ENCODE assay signal across 1 cellular context in genomic region chr9:132239999-132240859, GRCh38.
TF ChIP-seq lines count a peak whose summit lies in the region.

No MANE protein-coding gene starts in this region.

TF ChIP-seq in IMR-90, 13 proteins besides CTCF, POLR2A, EP300 and RAD21 (continued from another document):
- TF ChIP-seq NFE2L2 (IDR thresholded peaks at IDR 0.05; ENCODE audit: low read depth, low read length) (no peak), FOS (IDR thresholded peaks at IDR 0.05; ENCODE audit: low read depth, low read length) (no peak), MXI1 (IDR thresholded peaks at IDR 0.05; ENCODE audit: borderline replicate concordance, low read depth, low read length) (no peak), SMC3 (IDR thresholded peaks at IDR 0.05; ENCODE audit: low read depth, low read length) (no peak), CHD1 (IDR thresholded peaks at IDR 0.05; ENCODE audit: low read depth, low read length) (no peak), RFX5 (IDR thresholded peaks at IDR 0.05; ENCODE audit: low read depth, low read length) (no peak)
